ENCODE assay signal across 8 cellular contexts in the genomic region with DNA sequence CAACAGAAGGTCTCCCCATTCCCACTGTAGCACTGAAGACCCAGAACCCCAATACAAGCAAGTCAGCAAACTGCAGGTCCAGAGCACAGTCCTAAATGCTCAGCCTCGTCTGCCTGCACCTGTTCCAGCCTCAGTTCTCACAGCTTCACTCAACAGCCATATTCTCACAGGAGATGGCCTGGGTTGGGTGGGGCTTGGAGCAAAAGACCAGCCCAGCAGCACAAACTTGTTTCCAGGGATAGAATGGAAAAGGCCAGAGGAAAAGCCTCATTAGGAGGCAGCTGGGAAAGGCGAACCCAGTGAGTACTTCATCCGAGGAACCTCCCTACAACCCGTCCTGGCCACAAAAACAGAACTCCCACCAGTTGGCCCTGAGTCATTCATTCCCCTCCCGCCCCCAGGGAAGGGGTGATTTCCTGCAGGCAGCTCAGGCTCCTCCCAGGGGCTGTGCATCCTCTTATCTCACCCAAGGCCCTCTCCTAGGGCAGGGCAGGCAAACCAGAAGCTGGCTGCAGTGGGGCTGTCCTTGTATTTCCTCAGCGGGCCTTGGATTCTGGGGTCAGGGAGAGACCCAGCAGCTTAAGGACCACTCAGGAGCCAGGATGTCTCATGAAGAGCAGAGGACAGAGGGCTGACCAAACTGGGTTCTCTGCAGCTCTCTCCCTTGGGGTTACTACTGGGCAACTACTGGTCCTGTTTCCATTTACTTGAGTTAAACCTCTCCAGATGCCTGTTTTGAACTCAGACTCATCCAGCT. TPM values are rescaled to one million over a fixed set of nuclear protein-coding genes. Genes with fewer than 3 reads are reported as not detected.
DNase-seq lines count a peak whose midpoint lies in the region; ATAC-seq, FAIRE-seq and TF ChIP-seq lines count a peak whose summit lies in the region.

No MANE protein-coding gene starts in this region.

- intact Hi-C loops in PC-9 (cut with micrococcal nuclease; ENCODE audit: unreplicated experiment) (no loop called here), upper lobe of right lung (cut with DNase I) (no loop called here)

- FAIRE-seq in bronchial epithelial cell (lab: Jason Lieb, UNC) (no peak), GM12891 (lab: Jason Lieb, UNC) (no peak)

- H3K27me3 ChIP-seq in PC-9 (ENCODE audit: insufficient read depth, low read depth) (no peaks in the 10 kb centered on the region), bronchial epithelial cell (ENCODE audit: control insufficient read depth, insufficient read depth, low read length) (no peaks in the 10 kb centered on the region), muscle layer of duodenum (ENCODE audit: low read depth, low read length) (no peaks in the 10 kb centered on the region), upper lobe of right lung (no peaks in the 10 kb centered on the region)

- H3F3A ChIP-seq in PC-9 (ENCODE audit: insufficient read depth, low read depth), result no peaks in the 10 kb centered on the region

- peak; percentile 34 for DNase-seq in GM12865 (ENCODE audit: low read depth)
- peak; percentile 61 to 77 for DNase-seq in PC-9
- peak; percentile 66 for DNase-seq in bronchial epithelial cell (ENCODE audit: low read depth)
- DNase-seq in upper lobe of right lung, result peak; percentile 70
- no peak for DNase-seq in GM12891 (ENCODE audit: insufficient read length, low spot score)
- DNase-seq in middle frontal gyrus (ENCODE audit: extremely low spot score, low spot score), result no peak

- H3K4me1 ChIP-seq in PC-9 (replicated peaks; ENCODE audit: insufficient read depth) (peaks cover 15% of the 10 kb centered on the region), muscle layer of duodenum (ENCODE audit: control insufficient read depth in 1 of 2, insufficient read depth in 2 of 2, low read length in 2 of 2) (peaks cover 0 to 10% of the 10 kb centered on the region in 2 donors), upper lobe of right lung (peaks cover 7% of the 10 kb centered on the region)

- ATAC-seq in upper lobe of right lung (peak; percentile 93), HG02870 (IDR thresholded peaks at IDR 0.05; ENCODE audit: unreplicated experiment) (no peak)

- no peak for TF ChIP-seq POLR2A in GM12891 (IDR thresholded peaks at IDR 0.05; ENCODE audit: low read depth, low read length)

- H3K4me3 ChIP-seq in GM12865 (ENCODE audit: low read depth, low read length) (no peak overlapping the region), PC-9 (no peak overlapping the region), bronchial epithelial cell (ENCODE audit: low read depth, low read length) (no peak overlapping the region), muscle layer of duodenum (ENCODE audit: low read depth in 1 of 2, low read length in 2 of 2) (no peak overlapping the region), upper lobe of right lung (no peak overlapping the region)

- H3K27ac ChIP-seq in PC-9, result peak overlapping the region; percentile 23; the same call in 1 of the 2 replicates
- H3K27ac ChIP-seq in muscle layer of duodenum (ENCODE audit: low read length), result peak overlapping the region; percentile 34
- H3K27ac ChIP-seq in upper lobe of right lung, result no peak overlapping the region

- POLR2A ChIA-PET in PC-9 (lab: Charles Lee; ENCODE audit: unreplicated experiment), result interaction anchor here (0.7 kb wide), 1 partner anchor 73 kb away, joined by 3 read pairs; no protein-coding TSS in a partner anchor

- H3K9me3 ChIP-seq in PC-9 (ENCODE audit: insufficient read depth, low read depth) (peaks cover 4% of the 10 kb centered on the region; the same call in 1 of the 2 replicates), muscle layer of duodenum (ENCODE audit: control insufficient read depth in 1 of 2, low read length in 2 of 2) (peaks cover 3 to 4% of the 10 kb centered on the region in 2 donors), upper lobe of right lung (peaks cover 4% of the 10 kb centered on the region)

- TF ChIP-seq CTCF in GM12865 (IDR thresholded peaks at IDR 0.05; ENCODE audit: insufficient read depth, low read depth, low read length, missing control alignments) (no peak), PC-9 (conservative IDR thresholded peaks at IDR 0.05) (no peak), bronchial epithelial cell (IDR thresholded peaks at IDR 0.05; ENCODE audit: insufficient read depth, low read length, severe bottlenecking) (no peak), upper lobe of right lung (IDR thresholded peaks at IDR 0.05) (no peak)

- no peaks in the 10 kb centered on the region for H3K9me2 ChIP-seq in PC-9 (ENCODE audit: insufficient read depth)

- H3K79me2 ChIP-seq in PC-9 (ENCODE audit: low read depth), result no peaks in the 10 kb centered on the region

- H3K4me2 ChIP-seq in PC-9, result peak overlapping the region; percentile 53

- BruUV-seq in PC-9 (replicated peaks; lab: Mats Ljungman, UMichigan), result TSS peak; percentile 44

- no peaks in the 10 kb centered on the region for H3K36me3 ChIP-seq in PC-9 (ENCODE audit: low read depth)
- H3K36me3 ChIP-seq in bronchial epithelial cell (ENCODE audit: control insufficient read depth, insufficient read depth, low read length), result no peaks in the 10 kb centered on the region
- H3K36me3 ChIP-seq in muscle layer of duodenum (ENCODE audit: control insufficient read depth in 1 of 2, insufficient read depth in 2 of 2, low read length in 2 of 2), result no peaks in the 10 kb centered on the region
- no peaks in the 10 kb centered on the region for H3K36me3 ChIP-seq in upper lobe of right lung

- no peaks in the 10 kb centered on the region for H4K20me1 ChIP-seq in PC-9 (ENCODE audit: insufficient read depth)

- H2AFZ ChIP-seq in PC-9, result peak overlapping the region; percentile 66; the same call in 1 of the 2 replicates

- CTCF ChIA-PET in PC-9 (lab: Charles Lee), result interaction anchor here (0.6 to 1.1 kb wide), 2 partner anchors 45 to 90 kb away, joined by 11 to 14 read pairs; partner anchors contain the start of gene C1orf210

TF ChIP-seq in GM12891, 5 proteins besides CTCF, POLR2A, EP300 and RAD21:
- TF ChIP-seq POLR2AphosphoS5 (IDR thresholded peaks at IDR 0.05; ENCODE audit: low read depth, low read length) (no peak), POU2F2 (IDR thresholded peaks at IDR 0.05; ENCODE audit: low read depth, low read length) (no peak), TAF1 (IDR thresholded peaks at IDR 0.05; ENCODE audit: low read depth, low read length) (no peak), PAX5 (IDR thresholded peaks at IDR 0.05; ENCODE audit: insufficient read depth, low read length, severe bottlenecking) (no peak), SPI1 (IDR thresholded peaks at IDR 0.05; ENCODE audit: low read depth, low read length) (no peak)

RNA-seq across cellular contexts. Expression of gene MPL, which starts 7.4 kb away (rescaled TPM):
- 0.76 and 1.6 TPM in 2 replicates for total RNA-seq in PC-9 (2021)
- total RNA-seq in bronchial epithelial cell, result not detected in 2 replicates
- 0.61 TPM for total RNA-seq in upper lobe of right lung
- polyA plus RNA-seq in GM12891 (2012; ENCODE audit: low read depth, missing spikeins), result not detected

RNA-seq across cellular contexts. Expression of gene CDC20, which starts 28.6 kb away (rescaled TPM):
- 180 and 229 TPM in 2 replicates for total RNA-seq in PC-9 (2021)
- 2.6 and 3.1 TPM in 2 replicates for total RNA-seq in bronchial epithelial cell
- 1.8 TPM for total RNA-seq in upper lobe of right lung
- polyA plus RNA-seq in GM12891 (2012; ENCODE audit: low read depth, missing spikeins), result 64.3 TPM

RNA-seq across cellular contexts. Expression of gene TIE1, which starts 29.4 kb away (rescaled TPM):
- total RNA-seq in PC-9 (2021), result not detected in 2 replicates
- total RNA-seq in bronchial epithelial cell, result 0.53 TPM in 1 of 2 replicates, not detected in the other
- 59.4 TPM for total RNA-seq in upper lobe of right lung
- 3.6 TPM for polyA plus RNA-seq in GM12891 (2012; ENCODE audit: low read depth, missing spikeins)

RNA-seq across cellular contexts. Expression of gene ELOVL1, which starts 37.6 kb away (rescaled TPM):
- total RNA-seq in PC-9 (2021), result 131 TPM in 2 replicates
- total RNA-seq in bronchial epithelial cell, result 55.8 and 75.8 TPM in 2 replicates
- total RNA-seq in upper lobe of right lung, result 98.9 TPM
- 63.5 TPM for polyA plus RNA-seq in GM12891 (2012; ENCODE audit: low read depth, missing spikeins)

RNA-seq across cellular contexts. Expression of gene C1orf210, which starts 44.8 kb away (rescaled TPM):
- total RNA-seq in PC-9 (2021) (23.3 and 29.3 TPM in 2 replicates), bronchial epithelial cell (3.4 and 11.4 TPM in 2 replicates), upper lobe of right lung (18.9 TPM)
- polyA plus RNA-seq in GM12891 (2012; ENCODE audit: low read depth, missing spikeins), result not detected

Comparison
In these comparisons a context has a peak if more than half of its experiments do, and no peak if none do; other contexts are left out.
1. DNase-seq: peak in GM12865 (single experiment), PC-9 (2 of 2), bronchial epithelial cell (single experiment) and upper lobe of right lung (single experiment); none in GM12891 (single experiment) and middle frontal gyrus (single experiment).
2. RNA of gene CDC20, which starts 28.6 kb away (total RNA-seq): 180 to 229 TPM in PC-9; 2.6 to 3.1 TPM in bronchial epithelial cell and 1.8 TPM in upper lobe of right lung (single experiment); every median in the first group is over 10 times any median in the second.
3. RNA of gene TIE1, which starts 29.4 kb away (total RNA-seq): 59.4 TPM in upper lobe of right lung (single experiment); 0.53 TPM in bronchial epithelial cell and not detected in PC-9; every median in the first group is over 10 times any median in the second.